In the genomic region with DNA sequence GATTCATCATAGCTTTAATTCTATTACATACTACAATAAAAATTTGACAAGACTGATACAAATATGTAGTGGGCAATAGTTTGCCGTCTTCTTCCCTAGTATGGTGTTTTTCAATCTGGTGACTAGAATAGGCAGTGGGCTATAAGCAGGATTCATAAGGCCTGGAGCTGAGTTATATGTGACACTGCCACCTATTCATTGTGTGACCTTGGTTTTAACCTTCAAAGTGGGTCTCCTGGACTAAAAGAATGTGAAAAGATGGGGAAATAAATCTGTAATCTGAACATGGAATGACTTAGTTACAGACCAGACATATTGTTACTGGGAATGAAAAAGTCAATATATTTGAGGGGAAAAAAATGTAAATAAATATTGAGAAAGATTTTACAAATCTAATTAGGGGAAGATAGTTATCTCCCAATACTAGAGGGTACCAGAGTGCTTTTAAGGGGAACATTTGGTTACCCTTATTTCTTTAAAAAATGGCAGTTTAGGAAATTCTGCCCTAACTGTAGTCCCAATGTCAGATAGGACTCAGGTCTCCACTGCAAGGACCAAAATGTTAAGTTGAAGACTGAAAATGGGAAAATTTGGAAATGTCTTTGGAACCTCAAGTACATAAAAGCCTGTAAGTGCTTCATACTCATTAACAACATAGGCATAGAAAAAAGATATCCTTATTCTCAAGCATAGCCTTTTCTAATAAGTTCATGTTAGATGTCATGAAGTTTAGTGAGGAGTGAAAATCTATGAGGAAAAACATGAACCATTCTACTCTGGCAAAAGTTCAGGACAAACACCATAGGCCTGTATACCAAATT, we compare ENCODE assay signal across 17 cellular contexts. TPM values are rescaled to one million over a fixed set of nuclear protein-coding genes. Genes with fewer than 3 reads are reported as not detected.
DNase-seq lines count a peak whose midpoint lies in the region; ATAC-seq and TF ChIP-seq lines count a peak whose summit lies in the region.
"Had no signal": no experiment of that assay in that cellular context is flagged by ENCODE, and none has a peak within 500 bp of the region (broad histone marks: within the 10 kb centered on the region; RNA-seq: fewer than 3 reads in every experiment).

No MANE protein-coding gene starts in this region.

- no peak overlapping the region for H3K4me3 Mint-ChIP-seq in activated T-cell treated with anti-CD3 and anti-CD28 coated beads, Interleukin-2, amount 50 U/mL, for 24 hours
- no peak overlapping the region for H3K4me3 Mint-ChIP-seq in brain
- no peak overlapping the region for H3K4me3 Mint-ChIP-seq in progenitor cell of endocrine pancreas (ENCODE audit: low read depth)
- H3K4me3 Mint-ChIP-seq: nephron progenitor cell; stimulated activated naive B cell treated with anti-CD40 and anti-IgM and Interleukin-4, amounts not matched to agents 10 μg/mL and 1 μg/mL and 100 μg/mL, for 72 hours had no signal

- H3K4me1 ChIP-seq in RWPE2 (ENCODE audit: insufficient read depth, poor library complexity, severe bottlenecking) = peaks cover 5% of the 10 kb centered on the region

- H3K27ac ChIP-seq in RWPE2 (ENCODE audit: poor library complexity, severe bottlenecking) = peak overlapping the region; percentile 33
- H3K27ac ChIP-seq: sigmoid colon had no signal

- peaks cover 97% of the 10 kb centered on the region for H3K36me3 ChIP-seq in RWPE2 (ENCODE audit: low read depth)

- no peaks in the 10 kb centered on the region for H3K9me3 ChIP-seq in RWPE2 (ENCODE audit: severe bottlenecking)
- H3K9me3 ChIP-seq: ascending aorta, sigmoid colon had no signal

- H3K27me3 Mint-ChIP-seq in activated T-cell treated with anti-CD3 and anti-CD28 coated beads, Interleukin-2, amount 50 U/mL, for 24 hours = no peaks in the 10 kb centered on the region
- no peaks in the 10 kb centered on the region for H3K27me3 Mint-ChIP-seq in brain
- no peaks in the 10 kb centered on the region for H3K27me3 Mint-ChIP-seq in progenitor cell of endocrine pancreas
- H3K27me3 Mint-ChIP-seq: stimulated activated naive B cell treated with anti-CD40 and anti-IgM and Interleukin-4, amounts not matched to agents 10 μg/mL and 1 μg/mL and 100 μg/mL, for 72 hours had no signal

- no peak overlapping the region for H3K4me3 ChIP-seq in RWPE2 (ENCODE audit: severe bottlenecking)
- H3K4me3 ChIP-seq: ascending aorta, sigmoid colon had no signal

- H3K9me3 Mint-ChIP-seq in activated T-cell treated with anti-CD3 and anti-CD28 coated beads, Interleukin-2, amount 50 U/mL, for 24 hours = no peaks in the 10 kb centered on the region
- no peaks in the 10 kb centered on the region for H3K9me3 Mint-ChIP-seq in brain
- no peaks in the 10 kb centered on the region for H3K9me3 Mint-ChIP-seq in progenitor cell of endocrine pancreas (ENCODE audit: low read depth)
- H3K9me3 Mint-ChIP-seq: nephron progenitor cell; stimulated activated naive B cell treated with anti-CD40 and anti-IgM and Interleukin-4, amounts not matched to agents 10 μg/mL and 1 μg/mL and 100 μg/mL, for 72 hours had no signal

- H3K27ac Mint-ChIP-seq in activated T-cell treated with anti-CD3 and anti-CD28 coated beads, Interleukin-2, amount 50 U/mL, for 24 hours = peak overlapping the region; percentile 81
- H3K27ac Mint-ChIP-seq in brain (peak overlapping the region in 3 of 5 experiments; percentile 25 to 91 (median 49)), progenitor cell of endocrine pancreas (peak overlapping the region; percentile 15)

- no peak for DNase-seq in activated T-cell treated with anti-CD3 and anti-CD28 coated beads, Interleukin-2, amount 50 U/mL, for 24 hours
- no peak for DNase-seq in activated T-cell treated with anti-CD3 and anti-CD28 coated beads, Interleukin-2, amount 50 U/mL, for 48 hours
- no peak for DNase-seq in RWPE2 (ENCODE audit: low spot score)
- no peak for DNase-seq in progenitor cell of endocrine pancreas (ENCODE audit: low spot score, unreplicated experiment)
- no peak for DNase-seq in activated gamma-delta T cell treated with Interleukin-2 at 50 U/mL for 16 hours
- DNase-seq in A172 (ENCODE audit: low spot score) = no peak
- DNase-seq: DMS 273 treated with DMSO at 0.1 percent for 48 hours; NCI-H1417 treated with DMSO at 0.1 percent for 48 hours; NCI-H2227 treated with DMSO at 0.1 percent for 48 hours; nephron progenitor cell; sigmoid colon; stimulated activated CD4-positive, alpha-beta T cell treated with anti-CD3 and anti-CD28 coated beads, Interleukin-4, amount 100 ng/mL, for 4 hours; stimulated activated naive B cell treated with anti-CD40 and anti-IgM and Interleukin-4, amounts not matched to agents 10 μg/mL and 1 μg/mL and 100 μg/mL, for 72 hours had no signal

- TF ChIP-seq CTCF in RWPE2 (IDR thresholded peaks at IDR 0.05; ENCODE audit: poor library complexity, severe bottlenecking) (no peak), brain (conservative IDR thresholded peaks at IDR 0.05) (no peak), progenitor cell of endocrine pancreas (IDR thresholded peaks at IDR 0.05; ENCODE audit: unreplicated experiment) (no peak)

- ATAC-seq in RWPE2 (ENCODE audit: low read depth) (no peak), GM18861 (IDR thresholded peaks at IDR 0.05; ENCODE audit: unreplicated experiment) (no peak)
- ATAC-seq: left lobe of liver; stimulated activated naive B cell treated with anti-CD40 and anti-IgM and Interleukin-4, amounts not matched to agents 10 μg/mL and 1 μg/mL and 100 μg/mL, for 72 hours had no signal

- no peaks in the 10 kb centered on the region for H3K27me3 ChIP-seq in RWPE2 (ENCODE audit: insufficient read depth, poor library complexity, severe bottlenecking)
- H3K27me3 ChIP-seq: ascending aorta, sigmoid colon had no signal

- H3K4me1 Mint-ChIP-seq in activated T-cell treated with anti-CD3 and anti-CD28 coated beads, Interleukin-2, amount 50 U/mL, for 24 hours (ENCODE audit: low read depth) = peaks cover 44% of the 10 kb centered on the region
- H3K4me1 Mint-ChIP-seq in brain = peaks cover 9% of the 10 kb centered on the region
- peaks cover 10% of the 10 kb centered on the region for H3K4me1 Mint-ChIP-seq in progenitor cell of endocrine pancreas (ENCODE audit: low read depth)
- H3K4me1 Mint-ChIP-seq: nephron progenitor cell had no signal

- peaks cover 96% of the 10 kb centered on the region for H3K36me3 Mint-ChIP-seq in activated T-cell treated with anti-CD3 and anti-CD28 coated beads, Interleukin-2, amount 50 U/mL, for 24 hours (ENCODE audit: low read depth)
- peaks cover 69% of the 10 kb centered on the region for H3K36me3 Mint-ChIP-seq in brain
- peaks cover 35% of the 10 kb centered on the region for H3K36me3 Mint-ChIP-seq in progenitor cell of endocrine pancreas (ENCODE audit: insufficient read depth)

RNA-seq across cellular contexts. Expression of a gene that starts 10.7 kb away (rescaled TPM):
- 32.7 TPM for polyA plus RNA-seq in brain (ENCODE audit: insufficient read depth, low read depth, low replicate concordance)
- total RNA-seq in progenitor cell of endocrine pancreas = 227 and 233 TPM in 2 replicates
- 43.4 and 44.3 TPM in 2 replicates for total RNA-seq in A172 (2014; rRNA removed; shearing (Covaris generic))

RNA-seq across cellular contexts. Expression of a gene that starts 23.9 kb away (rescaled TPM):
- polyA plus RNA-seq in brain (ENCODE audit: insufficient read depth, low read depth, low replicate concordance) = 20.6 TPM
- total RNA-seq in progenitor cell of endocrine pancreas = 61.3 and 62.4 TPM in 2 replicates
- total RNA-seq in A172 (2014; rRNA removed; shearing (Covaris generic)) = 80.3 and 116 TPM in 2 replicates

Comparison
In these comparisons a context has a peak if more than half of its experiments do, and no peak if none do; other contexts are left out.
1. H3K27ac Mint-ChIP-seq: peak in every context shown above with its lines; median percentile 81 in activated T-cell treated with anti-CD3 and anti-CD28 coated beads, Interleukin-2, amount 50 U/mL, for 24 hours; 49 in brain; 15 in progenitor cell of endocrine pancreas.